13 cellular contexts compared by ENCODE assay signal in the genomic region with DNA sequence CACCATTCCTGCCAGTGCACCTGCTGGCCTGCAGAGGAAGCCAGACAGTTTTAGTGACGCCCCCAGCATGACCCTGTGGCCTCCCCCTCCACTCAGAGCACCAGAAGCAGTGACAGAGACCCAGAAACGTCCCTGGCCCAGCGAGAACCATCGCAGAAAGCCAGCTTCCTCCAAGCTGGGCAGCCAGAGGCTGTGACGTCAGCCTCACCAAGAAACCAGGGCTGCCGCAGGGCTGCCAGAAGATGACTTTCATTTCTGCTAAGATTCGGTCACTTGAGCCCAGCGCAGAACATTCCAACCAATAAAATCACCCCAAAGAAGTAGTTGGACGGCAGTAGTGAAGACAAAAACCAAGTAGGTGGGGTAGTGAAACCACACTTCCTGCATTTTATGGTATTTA. TPM values are rescaled to one million over a fixed set of nuclear protein-coding genes. Genes with fewer than 3 reads are reported as not detected.
DNase-seq lines count a peak whose midpoint lies in the region; ATAC-seq, FAIRE-seq and TF ChIP-seq lines count a peak whose summit lies in the region.
"Had no signal": no experiment of that assay in that cellular context is flagged by ENCODE, and none has a peak within 500 bp of the region (broad histone marks: within the 10 kb centered on the region; RNA-seq: fewer than 3 reads in every experiment).

No MANE protein-coding gene starts in this region.

- WGBS in HepG2 (ENCODE audit: low lambda C conversion rate) = 33% methylated on average over 5 of the region's 9 CpGs

- peaks cover 26% of the 10 kb centered on the region for H3K4me1 ChIP-seq in OCI-LY3 (ENCODE audit: low read length)
- H3K4me1 ChIP-seq in HepG2 (ENCODE audit: insufficient read depth, low read length) = peaks cover 8% of the 10 kb centered on the region

- TF ChIP-seq CTCF in OCI-LY3 (IDR thresholded peaks at IDR 0.05; ENCODE audit: low read depth, low read length) = no peak
- no peak for TF ChIP-seq CTCF in HepG2 (CRISPR knock-in tag; IDR thresholded peaks at IDR 0.05)
- TF ChIP-seq CTCF in WERI-Rb-1 (IDR thresholded peaks at IDR 0.05; ENCODE audit: low read depth, low read length) = no peak

- ATAC-seq in GM19351 (IDR thresholded peaks at IDR 0.05; ENCODE audit: unreplicated experiment) (peak; percentile 59), HepG2 (no peak), GM21717 (IDR thresholded peaks at IDR 0.05; ENCODE audit: unreplicated experiment) (no peak), HG02973 (IDR thresholded peaks at IDR 0.05; ENCODE audit: unreplicated experiment) (no peak)

- TF ChIP-seq RAD21 in HepG2 (CRISPR knock-in tag; IDR thresholded peaks at IDR 0.05) = no peak

- CTCF ChIA-PET in HepG2 (lab: Yijun Ruan, JAX; ENCODE audit: low intra/inter-chr PET ratio, low total read pairs) = no interaction called here

- peak; percentile 58 for DNase-seq in AG08395 (ENCODE audit: low spot score)
- no peak for DNase-seq in HepG2 (ENCODE audit: low spot score)
- DNase-seq in WERI-Rb-1 = no peak
- no peak for DNase-seq in NCI-H510A (lab: John Stamatoyannopoulos, UW)
- DNase-seq: activated CD8-positive, alpha-beta memory T cell treated with anti-CD3 and anti-CD28 coated beads, Interleukin-2, amount 50 U/mL, for 4 hours; OCI-M1 had no signal

- H3K79me2 ChIP-seq in OCI-LY3 (ENCODE audit: low read length) (no peaks in the 10 kb centered on the region), HepG2 (ENCODE audit: insufficient read depth, low read length) (no peaks in the 10 kb centered on the region)

- intact Hi-C loops in HepG2 (cut with micrococcal nuclease; ENCODE audit: unreplicated experiment) = no loop called here

- TF ChIP-seq EP300 in HepG2 (IDR thresholded peaks at IDR 0.05; ENCODE audit: low read depth in 2 of 2, low read length in 2 of 2) = no peak
- TF ChIP-seq EP300 in HepG2 (CRISPR knock-in tag; IDR thresholded peaks at IDR 0.05; ENCODE audit: borderline replicate concordance) = no peak

- BruUV-seq in HepG2 (replicated peaks; lab: Mats Ljungman, UMichigan) = no TSS peak

- in situ Hi-C loops in HepG2 (cut with HindIII; ENCODE audit: extremely low pct_ligation_motif_present, low pct_unique_long_range_greater_than_20kb) = no loop called here

- H3K4me3 ChIP-seq in OCI-LY3 (ENCODE audit: low read length) (peak overlapping the region; percentile 64), HepG2 (replicated peaks in 1 of 3; ENCODE audit: insufficient read depth in 1 of 3, low read depth in 2 of 3, low read length in 3 of 3) (no peak overlapping the region), WERI-Rb-1 (ENCODE audit: low read depth, low read length) (no peak overlapping the region)
- H3K4me3 ChIP-seq: skin epidermis, thyroid gland had no signal

- H3K27ac ChIP-seq in OCI-LY3 (ENCODE audit: low read length) = no peak overlapping the region
- no peak overlapping the region for H3K27ac ChIP-seq in HepG2 (ENCODE audit: extremely low read length, insufficient read depth, low read length)
- no peak overlapping the region for H3K27ac ChIP-seq in WERI-Rb-1
- H3K27ac ChIP-seq: thyroid gland had no signal

- H3K9ac ChIP-seq in OCI-LY3 (ENCODE audit: low read length) (peak overlapping the region; percentile 11; the same call in 1 of the 2 replicates), HepG2 (ENCODE audit: insufficient read depth, low read depth, low read length) (no peak overlapping the region)

- H3K36me3 ChIP-seq in OCI-LY3 (replicated peaks; ENCODE audit: low read depth, low read length) (no peaks in the 10 kb centered on the region), HepG2 (replicated peaks in 1 of 2; ENCODE audit: control insufficient read depth in 1 of 2, insufficient read depth in 2 of 2, low read length in 2 of 2) (no peaks in the 10 kb centered on the region), WERI-Rb-1 (no peaks in the 10 kb centered on the region)
- H3K36me3 ChIP-seq: thyroid gland had no signal

- H4K20me1 ChIP-seq in OCI-LY3 (ENCODE audit: insufficient read depth, low read length) (no peaks in the 10 kb centered on the region), HepG2 (ENCODE audit: insufficient read depth, low read length) (0 out of 2 replicates have a peak, but pooled peaks cover 2% of the 10 kb centered on the region)

- FAIRE-seq in HepG2 (lab: Jason Lieb, UNC) = no peak
- FAIRE-seq: keratinocyte had no signal

- peaks cover 25% of the 10 kb centered on the region for H3K27me3 ChIP-seq in OCI-LY3 (ENCODE audit: low read depth, low read length)
- H3K27me3 ChIP-seq in HepG2 (ENCODE audit: control insufficient read depth in 1 of 2, insufficient read depth in 2 of 2, low read length in 2 of 2) = peaks cover 5 to 51% of the 10 kb centered on the region in 2 experiments
- no peaks in the 10 kb centered on the region for H3K27me3 ChIP-seq in WERI-Rb-1 (ENCODE audit: insufficient read depth, low read depth, severe bottlenecking)
- H3K27me3 ChIP-seq: thyroid gland had no signal

- POLR2A ChIA-PET in HepG2 (lab: Yijun Ruan, JAX) = no interaction called here

- no peak for TF ChIP-seq POLR2A in HepG2 (IDR thresholded peaks at IDR 0.05; ENCODE audit: insufficient read depth in 1 of 2, low read depth in 2 of 2, low read length in 2 of 2)

- peak overlapping the region; percentile 75 for H3K4me2 ChIP-seq in OCI-LY3 (ENCODE audit: low read length)
- H3K4me2 ChIP-seq in HepG2 (ENCODE audit: low read depth, low read length) = no peak overlapping the region

- H2AFZ ChIP-seq in OCI-LY3 (ENCODE audit: low read depth, low read length) = no peak overlapping the region
- H2AFZ ChIP-seq in HepG2 (ENCODE audit: low read length) = no peak overlapping the region

- H3K9me3 ChIP-seq in OCI-LY3 (ENCODE audit: insufficient read depth, low read length) (no peaks in the 10 kb centered on the region), HepG2 (ENCODE audit: low read length) (no peaks in the 10 kb centered on the region), WERI-Rb-1 (ENCODE audit: severe bottlenecking) (no peaks in the 10 kb centered on the region)
- H3K9me3 ChIP-seq: thyroid gland had no signal

TF ChIP-seq in HepG2, 621 proteins besides CTCF, POLR2A, EP300 and RAD21:
- peak; percentile 91 for TF ChIP-seq CREB1 (IDR thresholded peaks at IDR 0.05)
- no peak for TF ChIP-seq CREB1 (CRISPR knock-in tag; IDR thresholded peaks at IDR 0.05)
- no peak for TF ChIP-seq FOSL1 (CRISPR knock-in tag; IDR thresholded peaks at IDR 0.05; ENCODE audit: borderline replicate concordance)

RNA-seq across cellular contexts. Expression of gene RPL32, which starts 29.6 kb away (rescaled TPM):
- 1,781 and 2,179 TPM in 2 replicates for total RNA-seq in HepG2 (2016; rRNA removed; fragmentation: Illumina TruSeq; extraction: Trizol)
- 3,269 and 3,354 TPM in 2 replicates for total RNA-seq in HepG2 (2016; cell fraction: cytosol; rRNA removed; fragmentation: Illumina TruSeq; extraction: Trizol; ENCODE audit: low read depth)
- 1,702 and 2,262 TPM in 2 replicates for total RNA-seq in HepG2 (2016; cell fraction: insoluble cytoplasmic fraction; rRNA removed; fragmentation: Illumina TruSeq; extraction: Trizol)
- 4,253 and 4,526 TPM in 2 replicates for total RNA-seq in HepG2 (2016; cell fraction: membrane; rRNA removed; fragmentation: Illumina TruSeq; extraction: Trizol)
- total RNA-seq in HepG2 (2016; cell fraction: nucleus; rRNA removed; fragmentation: Illumina TruSeq; extraction: Trizol) = 560 and 609 TPM in 2 replicates
- 2,268 and 2,401 TPM in 2 replicates for polyA plus RNA-seq in HepG2 (2011; rRNA removed)
- 1,778 and 1,795 TPM in 2 replicates for polyA plus RNA-seq in HepG2 (2011; cell fraction: cytosol; rRNA removed)
- 459 and 538 TPM in 2 replicates for polyA plus RNA-seq in HepG2 (2011; cell fraction: nucleus; rRNA removed)
- 2,727 and 3,505 TPM in 2 replicates for polyA plus RNA-seq in HepG2 (2012)
- polyA plus RNA-seq in HepG2 (2016; cell fraction: cytosol; fragmentation: Illumina TruSeq; extraction: Trizol; ENCODE audit: low read depth) = 4,453 and 4,819 TPM in 2 replicates
- 2,446 and 2,535 TPM in 2 replicates for polyA plus RNA-seq in HepG2 (2016; cell fraction: insoluble cytoplasmic fraction; fragmentation: Illumina TruSeq; extraction: Trizol; ENCODE audit: low read depth)
- polyA plus RNA-seq in HepG2 (2016; cell fraction: membrane; fragmentation: Illumina TruSeq; extraction: Trizol; ENCODE audit: low read depth) = 4,866 and 4,953 TPM in 2 replicates
- polyA plus RNA-seq in HepG2 (2016; cell fraction: nucleus; fragmentation: Illumina TruSeq; extraction: Trizol; ENCODE audit: insufficient read depth, low read depth) = 1,119 and 1,145 TPM in 2 replicates
- 371 and 1,174 TPM in 2 replicates for polyA minus RNA-seq in HepG2 (2011; rRNA and poly(A)+ RNA removed; ENCODE audit: low replicate concordance)
- 694 and 812 TPM in 2 replicates for polyA minus RNA-seq in HepG2 (2011; cell fraction: cytosol; rRNA and poly(A)+ RNA removed)
- polyA minus RNA-seq in HepG2 (2011; cell fraction: nucleus; rRNA and poly(A)+ RNA removed) = 216 and 257 TPM in 2 replicates
